ENCODE assay signal across 1 cellular context in genomic region chr16:66572356-66572755, GRCh38.
TF ChIP-seq lines count a peak whose summit lies in the region.

No MANE protein-coding gene starts in this region.

TF ChIP-seq in HepG2, 621 proteins besides CTCF, POLR2A, EP300 and RAD21:
- no peak for TF ChIP-seq DPF2 (CRISPR knock-in tag; IDR thresholded peaks at IDR 0.05; ENCODE audit: borderline replicate concordance, low read depth)
- no peak for TF ChIP-seq ZNF713 (CRISPR knock-in tag; IDR thresholded peaks at IDR 0.05)
- TF ChIP-seq ZNF431 (CRISPR knock-in tag; IDR thresholded peaks at IDR 0.05; ENCODE audit: borderline replicate concordance, low read depth) = no peak
- TF ChIP-seq KDM6A (CRISPR knock-in tag; IDR thresholded peaks at IDR 0.05; ENCODE audit: low read depth) = no peak
- no peak for TF ChIP-seq ZNF839 (CRISPR knock-in tag; IDR thresholded peaks at IDR 0.05; ENCODE audit: borderline replicate concordance)
- TF ChIP-seq ZNF235 (CRISPR knock-in tag; IDR thresholded peaks at IDR 0.05; ENCODE audit: borderline replicate concordance) = no peak
- no peak for TF ChIP-seq ZNF562 (CRISPR knock-in tag; IDR thresholded peaks at IDR 0.05; ENCODE audit: borderline replicate concordance)
- TF ChIP-seq ZBTB25 (CRISPR knock-in tag; IDR thresholded peaks at IDR 0.05) = no peak
- TF ChIP-seq GTF2F1 (IDR thresholded peaks at IDR 0.05; ENCODE audit: low read length) = no peak
- TF ChIP-seq ZNF891 (CRISPR knock-in tag; IDR thresholded peaks at IDR 0.05) = no peak
- no peak for TF ChIP-seq SNAPC4 (CRISPR knock-in tag; IDR thresholded peaks at IDR 0.05)
- TF ChIP-seq LRRFIP1 (CRISPR knock-in tag; conservative IDR thresholded peaks at IDR 0.05) = no peak
- TF ChIP-seq ZXDC (CRISPR knock-in tag; IDR thresholded peaks at IDR 0.05) = no peak
- no peak for TF ChIP-seq DMAP1 (CRISPR knock-in tag; IDR thresholded peaks at IDR 0.05)
- no peak for TF ChIP-seq ZNF124 (CRISPR knock-in tag; IDR thresholded peaks at IDR 0.05)
- no peak for TF ChIP-seq GZF1 (CRISPR knock-in tag; IDR thresholded peaks at IDR 0.05)
